18 cellular contexts compared by ENCODE assay signal in the genomic region with DNA sequence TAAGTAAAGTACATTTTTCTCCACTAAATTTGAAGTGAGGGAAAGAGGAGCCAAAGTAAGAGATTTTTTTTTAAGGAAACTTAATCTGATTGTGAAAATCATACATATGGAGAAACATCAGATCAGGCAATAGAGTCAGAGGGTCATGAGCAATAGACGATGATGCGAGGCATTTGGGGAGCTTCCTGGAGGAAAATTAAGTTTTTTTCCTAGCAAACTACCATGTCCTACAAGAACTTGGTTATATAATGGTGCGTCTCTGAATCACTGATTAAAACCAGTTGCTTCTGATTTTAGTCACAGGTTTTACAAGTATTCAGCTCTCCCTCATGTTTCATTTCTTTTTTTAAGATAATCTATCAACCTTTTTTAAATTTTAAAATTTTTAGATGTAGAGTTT.
"Had no signal": no experiment of that assay in that cellular context is flagged by ENCODE, and none has a peak within 500 bp of the region (broad histone marks: within the 10 kb centered on the region; RNA-seq: fewer than 3 reads in every experiment).

No MANE protein-coding gene starts in this region.

- H3K27me3 ChIP-seq: gastrocnemius medialis, heart right ventricle, neutrophil, right lobe of liver, transverse colon had no signal

- H3K27ac ChIP-seq: gastrocnemius medialis, heart right ventricle, neutrophil, psoas muscle, right lobe of liver, thoracic aorta, transverse colon had no signal

- H3K4me1 ChIP-seq: gastrocnemius medialis, heart right ventricle, psoas muscle, right lobe of liver, transverse colon had no signal

- H3K4me3 Mint-ChIP-seq: naive thymus-derived CD4-positive, alpha-beta T cell; stimulated activated naive B cell treated with anti-CD40 and anti-IgM and Interleukin-4, amounts not matched to agents 10 μg/mL and 1 μg/mL and 100 μg/mL, for 72 hours; stimulated activated naive CD8-positive, alpha-beta T cell treated with anti-CD3 and anti-CD28 coated beads, Interleukin-15, amount 100 ng/mL, for 72 hours had no signal

- H3K27me3 Mint-ChIP-seq: naive thymus-derived CD4-positive, alpha-beta T cell; stimulated activated naive B cell treated with anti-CD40 and anti-IgM and Interleukin-4, amounts not matched to agents 10 μg/mL and 1 μg/mL and 100 μg/mL, for 72 hours; stimulated activated naive CD8-positive, alpha-beta T cell treated with anti-CD3 and anti-CD28 coated beads, Interleukin-15, amount 100 ng/mL, for 72 hours had no signal

- H3K36me3 ChIP-seq: gastrocnemius medialis, neutrophil, right lobe of liver, thoracic aorta, transverse colon had no signal

- H3K4me3 ChIP-seq: gastrocnemius medialis, heart right ventricle, psoas muscle, right lobe of liver, thoracic aorta, transverse colon had no signal

- H3K27ac Mint-ChIP-seq: naive thymus-derived CD4-positive, alpha-beta T cell; stimulated activated naive B cell treated with anti-CD40 and anti-IgM and Interleukin-4, amounts not matched to agents 10 μg/mL and 1 μg/mL and 100 μg/mL, for 72 hours; stimulated activated naive CD8-positive, alpha-beta T cell treated with anti-CD3 and anti-CD28 coated beads, Interleukin-15, amount 100 ng/mL, for 72 hours had no signal

- DNase-seq: effector memory CD4-positive, alpha-beta T cell; gastrocnemius medialis; heart right ventricle; hypothalamus; kidney glomerular epithelial cell; naive thymus-derived CD4-positive, alpha-beta T cell; psoas muscle; retina; right lobe of liver; stimulated activated CD4-positive, alpha-beta T cell treated with anti-CD3 and anti-CD28 coated beads, Interleukin-2, amount 100 ng/mL, for 24 hours; stimulated activated CD4-positive, alpha-beta T cell treated with anti-CD3 and anti-CD28 coated beads, Interleukin-4, amount 100 ng/mL, for 4 hours; stimulated activated naive B cell treated with anti-CD40 and anti-IgM and Interleukin-4, amounts not matched to agents 10 μg/mL and 1 μg/mL and 100 μg/mL, for 72 hours; stimulated activated naive CD8-positive, alpha-beta T cell treated with anti-CD3 and anti-CD28 coated beads, Interleukin-15, amount 100 ng/mL, for 72 hours; substantia nigra; transverse colon had no signal

- H3K9me3 ChIP-seq: gastrocnemius medialis, heart right ventricle, neutrophil, psoas muscle, right lobe of liver, thoracic aorta, transverse colon had no signal

- H3K9me3 Mint-ChIP-seq: naive thymus-derived CD4-positive, alpha-beta T cell; stimulated activated naive B cell treated with anti-CD40 and anti-IgM and Interleukin-4, amounts not matched to agents 10 μg/mL and 1 μg/mL and 100 μg/mL, for 72 hours; stimulated activated naive CD8-positive, alpha-beta T cell treated with anti-CD3 and anti-CD28 coated beads, Interleukin-15, amount 100 ng/mL, for 72 hours had no signal

- ATAC-seq: esophagus mucosa; gastrocnemius medialis; heart right ventricle; naive thymus-derived CD4-positive, alpha-beta T cell; psoas muscle; right lobe of liver; stimulated activated naive B cell treated with anti-CD40 and anti-IgM and Interleukin-4, amounts not matched to agents 10 μg/mL and 1 μg/mL and 100 μg/mL, for 72 hours; stimulated activated naive CD8-positive, alpha-beta T cell treated with anti-CD3 and anti-CD28 coated beads, Interleukin-15, amount 100 ng/mL, for 72 hours had no signal
